ENCODE assay signal across 1 cellular context in genomic region chr18:59909289-59910036, GRCh38.
TF ChIP-seq lines count a peak whose summit lies in the region.

No MANE protein-coding gene starts in this region.

TF ChIP-seq in GM12878, 131 proteins besides CTCF, POLR2A, EP300 and RAD21 (continued from another document):
- TF ChIP-seq NRF1 (conservative IDR thresholded peaks at IDR 0.05; ENCODE audit: low read depth, low read length) (no peak), IKZF1 (conservative IDR thresholded peaks at IDR 0.05) (peak; percentile 55), IKZF2 (IDR thresholded peaks at IDR 0.05) (peak in 1 of 2 experiments; percentile 29; a peak in 2 of 4 replicates), POU2F2 (IDR thresholded peaks at IDR 0.05; ENCODE audit: borderline replicate concordance, low read depth, low read length) (no peak), NR2F1 (conservative IDR thresholded peaks at IDR 0.05) (peak; percentile 75), MTA2 (IDR thresholded peaks at IDR 0.05; ENCODE audit: low read depth) (peak; percentile 43; the same call in 1 of the 2 replicates), SKIL (IDR thresholded peaks at IDR 0.05; ENCODE audit: low read depth, poor library complexity, severe bottlenecking) (peak; percentile 54), GABPA (IDR thresholded peaks at IDR 0.05; ENCODE audit: low read depth) (no peak), RBBP5 (conservative IDR thresholded peaks at IDR 0.05) (no peak), MLLT1 (IDR thresholded peaks at IDR 0.05) (peak; percentile 64), MEF2A (IDR thresholded peaks at IDR 0.05; ENCODE audit: insufficient read depth, low read depth, low read length) (0 out of 2 replicates have a peak, but pooled peaks have one; percentile 16), ATF7 (IDR thresholded peaks at IDR 0.05; ENCODE audit: low read depth) (0 out of 2 replicates have a peak, but pooled peaks have one; percentile 36), KAT2A (conservative IDR thresholded peaks at IDR 0.05; ENCODE audit: control insufficient read depth, low read depth, low read length) (no peak), RELB (IDR thresholded peaks at IDR 0.05; ENCODE audit: low read depth) (peak; percentile 76; the same call in 1 of the 2 replicates), RAD51 (IDR thresholded peaks at IDR 0.05) (no peak), BHLHE40 (IDR thresholded peaks at IDR 0.05; ENCODE audit: borderline replicate concordance in 1 of 2, low read depth in 2 of 2, low read length in 1 of 2) (peak in 1 of 2 experiments; percentile 38; a peak in 1 of 4 replicates), BCL3 (IDR thresholded peaks at IDR 0.05; ENCODE audit: borderline replicate concordance, insufficient read depth, low read depth, low read length, poor library complexity, severe bottlenecking) (no peak), GATAD2B (conservative IDR thresholded peaks at IDR 0.05; ENCODE audit: low read depth) (peak; percentile 61; the same call in 1 of the 2 replicates), E4F1 (IDR thresholded peaks at IDR 0.05; ENCODE audit: borderline replicate concordance, partially characterized antibody) (no peak)
